In the genomic region with DNA sequence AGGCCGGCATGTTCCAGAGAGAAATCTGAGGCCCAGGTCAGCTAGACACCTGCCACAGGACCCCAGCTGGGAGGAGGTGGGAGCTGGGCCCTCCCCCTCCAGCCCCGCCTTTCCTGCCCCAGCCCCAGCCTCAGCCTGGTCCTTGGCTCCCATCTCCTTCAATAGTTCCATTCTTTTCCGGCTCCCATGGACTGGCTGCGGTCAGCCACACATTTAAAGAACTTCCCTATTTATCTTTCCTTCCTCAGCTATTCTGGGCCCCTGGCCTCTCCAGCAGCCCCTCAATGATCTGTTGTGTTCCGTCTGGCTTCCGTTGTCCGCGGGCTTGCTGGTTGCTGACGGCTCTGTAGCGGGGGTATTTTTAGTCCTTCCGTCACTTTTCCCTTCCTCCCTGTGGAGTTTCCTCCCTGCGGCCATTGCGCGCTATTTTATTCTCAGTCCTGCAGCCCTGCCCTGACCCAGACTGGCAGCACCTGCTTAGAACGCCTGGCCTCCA, we compare ENCODE assay signal across 11 cellular contexts.
A peak's percentile ranks its signal among the peaks of the same experiment; 100 is the strongest.
DNase-seq lines count a peak whose midpoint lies in the region; ATAC-seq and TF ChIP-seq lines count a peak whose summit lies in the region.
"Had no signal": no experiment of that assay in that cellular context is flagged by ENCODE, and none has a peak within 500 bp of the region (broad histone marks: within the 10 kb centered on the region; RNA-seq: fewer than 3 reads in every experiment).

No MANE protein-coding gene starts in this region.

- intact Hi-C loops in esophagus muscularis mucosa (cut with DNase I), result no loop called here
- intact Hi-C loops in activated naive CD4-positive, alpha-beta T cell treated with anti-CD3 and anti-CD28 coated beads for 36 hours (cut with micrococcal nuclease), result no loop called here

- TF ChIP-seq POLR2A in esophagus muscularis mucosa (IDR thresholded peaks at IDR 0.05; ENCODE audit: low read depth), result no peak

- H3K4me3 ChIP-seq in SJCRH30, result no peak overlapping the region
- peak overlapping the region in 1 of 4 donors; percentile 7 for H3K4me3 ChIP-seq in esophagus muscularis mucosa
- H3K4me3 ChIP-seq: HAP-1 had no signal

- H3K36me3 Mint-ChIP-seq in activated naive CD4-positive, alpha-beta T cell treated with anti-CD3 and anti-CD28 coated beads for 36 hours (ENCODE audit: low read depth), result no peaks in the 10 kb centered on the region
- peaks cover 0 to 6% of the 10 kb centered on the region in 2 donors for H3K36me3 Mint-ChIP-seq in stimulated activated naive B cell treated with anti-CD40 and anti-IgM and Interleukin-4, amounts not matched to agents 10 μg/mL and 1 μg/mL and 100 μg/mL, for 72 hours
- H3K36me3 Mint-ChIP-seq: activated naive CD4-positive, alpha-beta T cell treated with anti-CD3 and anti-CD28 coated beads, Interleukin-2, amount 50 U/mL, for 24 hours had no signal

- no peak for TF ChIP-seq CTCF in esophagus muscularis mucosa (IDR thresholded peaks at IDR 0.05)

- H3K27me3 ChIP-seq in SJCRH30 (no peaks in the 10 kb centered on the region), esophagus muscularis mucosa (no peaks in the 10 kb centered on the region)

- CTCF ChIA-PET in activated naive CD4-positive, alpha-beta T cell treated with anti-CD3 and anti-CD28 coated beads for 36 hours (lab: Charles Lee), result no interaction called here

- no peak for ATAC-seq in stimulated activated naive B cell treated with anti-CD40 and anti-IgM and Interleukin-4, amounts not matched to agents 10 μg/mL and 1 μg/mL and 100 μg/mL, for 72 hours (replicated peaks)
- no peak for ATAC-seq in HG02588 (IDR thresholded peaks at IDR 0.05; ENCODE audit: unreplicated experiment)

- 76% methylated on average over 15 of the region's 15 CpGs for WGBS in esophagus muscularis mucosa

- H3K27ac ChIP-seq in SJCRH30, result no peak overlapping the region
- H3K27ac ChIP-seq in esophagus muscularis mucosa (replicated peaks in 1 of 4), result peak overlapping the region in 2 of 4 donors; percentile 21 to 50

- no peaks in the 10 kb centered on the region for H3K27me3 Mint-ChIP-seq in activated naive CD4-positive, alpha-beta T cell treated with anti-CD3 and anti-CD28 coated beads for 36 hours (ENCODE audit: low read depth)
- no peaks in the 10 kb centered on the region for H3K27me3 Mint-ChIP-seq in stimulated activated naive B cell treated with anti-CD40 and anti-IgM and Interleukin-4, amounts not matched to agents 10 μg/mL and 1 μg/mL and 100 μg/mL, for 72 hours
- H3K27me3 Mint-ChIP-seq: activated naive CD4-positive, alpha-beta T cell treated with anti-CD3 and anti-CD28 coated beads, Interleukin-2, amount 50 U/mL, for 24 hours had no signal

- no peak overlapping the region for H3K27ac Mint-ChIP-seq in activated naive CD4-positive, alpha-beta T cell treated with anti-CD3 and anti-CD28 coated beads for 36 hours
- no peak overlapping the region for H3K27ac Mint-ChIP-seq in stimulated activated naive B cell treated with anti-CD40 and anti-IgM and Interleukin-4, amounts not matched to agents 10 μg/mL and 1 μg/mL and 100 μg/mL, for 72 hours
- H3K27ac Mint-ChIP-seq: activated naive CD4-positive, alpha-beta T cell treated with anti-CD3 and anti-CD28 coated beads, Interleukin-2, amount 50 U/mL, for 24 hours; T-helper 1 cell treated with Interleukin-12 subunit alpha and Interleukin-12 subunit beta and Interleukin-4 antibody, amounts not matched to agents 30 μg/mL and 1 μg/mL, for 36 hours had no signal

- H3K4me1 ChIP-seq in SJCRH30, result no peaks in the 10 kb centered on the region
- peaks cover 7 to 16% (median 10%) of the 10 kb centered on the region in 4 donors for H3K4me1 ChIP-seq in esophagus muscularis mucosa
- H3K4me1 ChIP-seq: HAP-1 had no signal

- no peaks in the 10 kb centered on the region for H3K4me1 Mint-ChIP-seq in activated naive CD4-positive, alpha-beta T cell treated with anti-CD3 and anti-CD28 coated beads for 36 hours (ENCODE audit: low read depth)
- H3K4me1 Mint-ChIP-seq in stimulated activated naive B cell treated with anti-CD40 and anti-IgM and Interleukin-4, amounts not matched to agents 10 μg/mL and 1 μg/mL and 100 μg/mL, for 72 hours, result peaks cover 0 to 4% of the 10 kb centered on the region in 2 donors
- H3K4me1 Mint-ChIP-seq: activated naive CD4-positive, alpha-beta T cell treated with anti-CD3 and anti-CD28 coated beads, Interleukin-2, amount 50 U/mL, for 24 hours had no signal

- TF ChIP-seq EP300 in esophagus muscularis mucosa (IDR thresholded peaks at IDR 0.05), result no peak

- H3K9me3 ChIP-seq in SJCRH30 (replicated peaks) (no peaks in the 10 kb centered on the region), esophagus muscularis mucosa (no peaks in the 10 kb centered on the region)
- H3K9me3 ChIP-seq: HAP-1 had no signal

- DNase-seq in Ammon's horn (ENCODE audit: low spot score) (peak; percentile 77), SJCRH30 (peak; percentile 32 to 53), esophagus muscularis mucosa (ENCODE audit: extremely low spot score) (peak; percentile 92), middle frontal gyrus (ENCODE audit: extremely low spot score, low spot score) (peak; percentile 8), NCI-H774 (lab: John Stamatoyannopoulos, UW) (no peak)
- no peak for DNase-seq in activated naive CD4-positive, alpha-beta T cell treated with anti-CD3 and anti-CD28 coated beads for 36 hours
- DNase-seq in stimulated activated naive B cell treated with anti-CD40 and anti-IgM and Interleukin-4, amounts not matched to agents 10 μg/mL and 1 μg/mL and 100 μg/mL, for 72 hours, result no peak

- H3K9me3 Mint-ChIP-seq in activated naive CD4-positive, alpha-beta T cell treated with anti-CD3 and anti-CD28 coated beads for 36 hours, result no peaks in the 10 kb centered on the region
- no peaks in the 10 kb centered on the region for H3K9me3 Mint-ChIP-seq in stimulated activated naive B cell treated with anti-CD40 and anti-IgM and Interleukin-4, amounts not matched to agents 10 μg/mL and 1 μg/mL and 100 μg/mL, for 72 hours
- H3K9me3 Mint-ChIP-seq: activated naive CD4-positive, alpha-beta T cell treated with anti-CD3 and anti-CD28 coated beads, Interleukin-2, amount 50 U/mL, for 24 hours; T-helper 1 cell treated with Interleukin-12 subunit alpha and Interleukin-12 subunit beta and Interleukin-4 antibody, amounts not matched to agents 30 μg/mL and 1 μg/mL, for 36 hours had no signal

- no peak overlapping the region for H3K4me3 Mint-ChIP-seq in activated naive CD4-positive, alpha-beta T cell treated with anti-CD3 and anti-CD28 coated beads for 36 hours
- H3K4me3 Mint-ChIP-seq in stimulated activated naive B cell treated with anti-CD40 and anti-IgM and Interleukin-4, amounts not matched to agents 10 μg/mL and 1 μg/mL and 100 μg/mL, for 72 hours, result no peak overlapping the region
- H3K4me3 Mint-ChIP-seq: activated naive CD4-positive, alpha-beta T cell treated with anti-CD3 and anti-CD28 coated beads, Interleukin-2, amount 50 U/mL, for 24 hours; T-helper 1 cell treated with Interleukin-12 subunit alpha and Interleukin-12 subunit beta and Interleukin-4 antibody, amounts not matched to agents 30 μg/mL and 1 μg/mL, for 36 hours had no signal

- H3K36me3 ChIP-seq in SJCRH30, result peaks cover 14% of the 10 kb centered on the region
- H3K36me3 ChIP-seq in esophagus muscularis mucosa, result peaks cover 0 to 14% (median 0%) of the 10 kb centered on the region in 4 donors

Comparison
In these comparisons a context has a peak if more than half of its experiments do, and no peak if none do; other contexts are left out.
1. DNase-seq: peak in Ammon's horn (single experiment), SJCRH30 (2 of 2), esophagus muscularis mucosa (single experiment) and middle frontal gyrus (single experiment); none in NCI-H774 (single experiment), activated naive CD4-positive, alpha-beta T cell treated with anti-CD3 and anti-CD28 coated beads for 36 hours (single experiment) and stimulated activated naive B cell treated with anti-CD40 and anti-IgM and Interleukin-4, amounts not matched to agents 10 μg/mL and 1 μg/mL and 100 μg/mL, for 72 hours (single experiment).